In the genomic region with DNA sequence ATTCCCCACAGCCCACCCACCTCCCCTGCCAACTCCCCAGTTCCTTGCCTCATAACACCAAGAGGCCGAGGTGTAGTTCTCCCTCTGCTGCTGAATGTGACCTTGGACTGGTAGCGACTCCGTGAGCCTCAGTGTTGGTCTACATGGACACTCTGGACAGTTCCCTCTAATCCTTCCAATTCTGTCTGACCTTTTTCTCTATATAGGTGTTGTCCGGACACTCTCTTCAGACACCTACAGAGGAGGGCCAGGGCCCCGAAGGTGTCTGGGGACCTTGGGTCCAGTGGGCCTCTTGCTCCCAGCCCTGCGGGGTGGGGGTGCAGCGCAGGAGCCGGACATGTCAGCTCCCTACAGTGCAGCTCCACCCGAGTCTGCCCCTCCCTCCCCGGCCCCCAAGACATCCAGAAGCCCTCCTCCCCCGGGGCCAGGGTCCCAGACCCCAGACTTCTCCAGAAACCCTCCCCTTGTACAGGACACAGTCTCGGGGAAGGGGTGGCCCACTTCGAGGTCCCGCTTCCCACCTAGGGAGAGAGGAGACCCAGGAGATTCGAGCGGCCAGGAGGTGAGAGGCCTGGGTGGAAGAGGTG, we compare ENCODE assay signal across 12 cellular contexts. TPM values are rescaled to one million over a fixed set of nuclear protein-coding genes. Genes with fewer than 3 reads are reported as not detected.
DNase-seq lines count a peak whose midpoint lies in the region; ATAC-seq and TF ChIP-seq lines count a peak whose summit lies in the region.
"Had no signal": no experiment of that assay in that cellular context is flagged by ENCODE, and none has a peak within 500 bp of the region (broad histone marks: within the 10 kb centered on the region; RNA-seq: fewer than 3 reads in every experiment).

No MANE protein-coding gene starts in this region.

- H3K27me3 Mint-ChIP-seq in activated CD8-positive, alpha-beta T cell treated with anti-CD3 and anti-CD28 coated beads, Interleukin-2, amount 10 ng/mL, durations not matched to agents 7 days and 5 days (ENCODE audit: low read depth) = peaks cover 17% of the 10 kb centered on the region
- peaks cover 16% of the 10 kb centered on the region for H3K27me3 Mint-ChIP-seq in activated CD8-positive, alpha-beta T cell treated with anti-CD3 and anti-CD28 coated beads for 36 hours
- no peaks in the 10 kb centered on the region for H3K27me3 Mint-ChIP-seq in dendritic cell treated with granulocyte-macrophage colony-stimulating factor and Interleukin-4, amounts not matched to agents 40 ng/mL and 50 ng/mL, for 4 days
- peaks cover 6 to 13% (median 8%) of the 10 kb centered on the region in 5 donors for H3K27me3 Mint-ChIP-seq in naive thymus-derived CD4-positive, alpha-beta T cell
- H3K27me3 Mint-ChIP-seq: central memory CD8-positive, alpha-beta T cell had no signal

- DNase-seq in activated CD8-positive, alpha-beta T cell treated with anti-CD3 and anti-CD28 coated beads, Interleukin-2, amount 10 ng/mL, durations not matched to agents 7 days and 5 days = no peak
- no peak for DNase-seq in activated CD8-positive, alpha-beta T cell treated with anti-CD3 and anti-CD28 coated beads for 36 hours
- no peak for DNase-seq in naive thymus-derived CD4-positive, alpha-beta T cell
- DNase-seq in transverse colon (peak; percentile 9), NCI-H2171 treated with DMSO at 0.1 percent for 48 hours (lab: John Stamatoyannopoulos, UW) (no peak), Kasumi-1 (lab: John Stamatoyannopoulos, UW) (no peak)
- DNase-seq: NCI-H2227 treated with DMSO at 0.1 percent for 48 hours, SHP77 treated with DMSO at 0.1 percent for 48 hours had no signal

- ATAC-seq in activated CD8-positive, alpha-beta T cell treated with anti-CD3 and anti-CD28 coated beads, Interleukin-2, amount 10 ng/mL, durations not matched to agents 7 days and 5 days = no peak
- ATAC-seq in activated CD8-positive, alpha-beta T cell treated with anti-CD3 and anti-CD28 coated beads for 36 hours = no peak
- peak; percentile 12 for ATAC-seq in naive thymus-derived CD4-positive, alpha-beta T cell
- ATAC-seq in GM21619 (IDR thresholded peaks at IDR 0.05; ENCODE audit: unreplicated experiment) = no peak

- intact Hi-C loops in activated CD8-positive, alpha-beta T cell treated with anti-CD3 and anti-CD28 coated beads for 36 hours (cut with micrococcal nuclease) = no loop called here
- intact Hi-C loops in dendritic cell treated with granulocyte-macrophage colony-stimulating factor and Interleukin-4, amounts not matched to agents 40 ng/mL and 50 ng/mL, for 4 days (cut with micrococcal nuclease) = loop anchor here (1.0 to 5.0 kb wide), 2 partner anchors 9 to 90 kb away; no protein-coding TSS in a partner anchor
- intact Hi-C loops in naive thymus-derived CD4-positive, alpha-beta T cell (cut with micrococcal nuclease) = no loop called here
- intact Hi-C loops in transverse colon (cut with DNase I; ENCODE audit: low total_unique reads) = no loop called here

- H3K27ac Mint-ChIP-seq in activated CD8-positive, alpha-beta T cell treated with anti-CD3 and anti-CD28 coated beads, Interleukin-2, amount 10 ng/mL, durations not matched to agents 7 days and 5 days = peak overlapping the region; percentile 25
- no peak overlapping the region for H3K27ac Mint-ChIP-seq in activated CD8-positive, alpha-beta T cell treated with anti-CD3 and anti-CD28 coated beads for 36 hours
- H3K27ac Mint-ChIP-seq in dendritic cell treated with granulocyte-macrophage colony-stimulating factor and Interleukin-4, amounts not matched to agents 40 ng/mL and 50 ng/mL, for 4 days = peak overlapping the region; percentile 99
- peak overlapping the region in 1 of 9 donors; percentile 33 for H3K27ac Mint-ChIP-seq in naive thymus-derived CD4-positive, alpha-beta T cell

- no peaks in the 10 kb centered on the region for H3K9me3 ChIP-seq in naive thymus-derived CD4-positive, alpha-beta T cell (ENCODE audit: control insufficient read depth in 2 of 3, low read length in 3 of 3)
- no peaks in the 10 kb centered on the region for H3K9me3 ChIP-seq in transverse colon

- 81% methylated on average over 15 of the region's 16 CpGs; no CpG with 5 or more reads in 1 of the 2 donors for WGBS in transverse colon (ENCODE audit: low coverage in 1 of 2), 2 donors

- in situ Hi-C loops in transverse colon (cut with MboI; ENCODE audit: low pct_ligation_motif_present in 1 of 4, low pct_unique_long_range_greater_than_20kb in 1 of 4, low sequenced_read_pairs in 3 of 4) = no loop called here

- no peaks in the 10 kb centered on the region for H3K9me3 Mint-ChIP-seq in activated CD8-positive, alpha-beta T cell treated with anti-CD3 and anti-CD28 coated beads, Interleukin-2, amount 10 ng/mL, durations not matched to agents 7 days and 5 days (ENCODE audit: insufficient read depth)
- H3K9me3 Mint-ChIP-seq in activated CD8-positive, alpha-beta T cell treated with anti-CD3 and anti-CD28 coated beads for 36 hours = no peaks in the 10 kb centered on the region
- H3K9me3 Mint-ChIP-seq in dendritic cell treated with granulocyte-macrophage colony-stimulating factor and Interleukin-4, amounts not matched to agents 40 ng/mL and 50 ng/mL, for 4 days = no peaks in the 10 kb centered on the region
- H3K9me3 Mint-ChIP-seq in naive thymus-derived CD4-positive, alpha-beta T cell = peaks cover 0 to 2% (median 0%) of the 10 kb centered on the region in 11 donors
- H3K9me3 Mint-ChIP-seq: central memory CD8-positive, alpha-beta T cell had no signal

- CTCF ChIA-PET in activated CD8-positive, alpha-beta T cell treated with anti-CD3 and anti-CD28 coated beads, Interleukin-2, amount 10 ng/mL, durations not matched to agents 7 days and 5 days (lab: Charles Lee) = interaction anchor here (2.7 kb wide), 1 partner anchor 297 kb away, joined by 7 read pairs; no protein-coding TSS in a partner anchor
- CTCF ChIA-PET in activated CD8-positive, alpha-beta T cell treated with anti-CD3 and anti-CD28 coated beads for 36 hours (lab: Charles Lee) = interaction anchor here (4.9 kb wide), 1 partner anchor 8 kb away, joined by 45 read pairs; no protein-coding TSS in a partner anchor
- CTCF ChIA-PET in naive thymus-derived CD4-positive, alpha-beta T cell (lab: Charles Lee) = no interaction called here

- H3K4me3 ChIP-seq in naive thymus-derived CD4-positive, alpha-beta T cell (ENCODE audit: low read length) = no peak overlapping the region
- H3K4me3 ChIP-seq in transverse colon = no peak overlapping the region

- no peaks in the 10 kb centered on the region for H3K27me3 ChIP-seq in naive thymus-derived CD4-positive, alpha-beta T cell (ENCODE audit: control insufficient read depth in 2 of 2, insufficient read depth in 2 of 2, low read length in 2 of 2)
- peaks cover 3% of the 10 kb centered on the region for H3K27me3 ChIP-seq in transverse colon

- TF ChIP-seq EP300 in transverse colon (IDR thresholded peaks at IDR 0.05; ENCODE audit: low read depth) = no peak

- no peak for TF ChIP-seq CTCF in activated CD8-positive, alpha-beta T cell treated with anti-CD3 and anti-CD28 coated beads for 36 hours (IDR thresholded peaks at IDR 0.05)
- TF ChIP-seq CTCF in transverse colon (IDR thresholded peaks at IDR 0.05) = no peak

- H3K4me1 ChIP-seq in naive thymus-derived CD4-positive, alpha-beta T cell (ENCODE audit: control insufficient read depth in 2 of 2, insufficient read depth in 2 of 2, low read length in 2 of 2) = peaks cover 0 to 5% of the 10 kb centered on the region in 2 donors
- H3K4me1 ChIP-seq in transverse colon = peaks cover 6 to 45% (median 37%) of the 10 kb centered on the region in 4 donors

- no peaks in the 10 kb centered on the region for H3K36me3 Mint-ChIP-seq in activated CD8-positive, alpha-beta T cell treated with anti-CD3 and anti-CD28 coated beads, Interleukin-2, amount 10 ng/mL, durations not matched to agents 7 days and 5 days (ENCODE audit: low read depth)
- H3K36me3 Mint-ChIP-seq in activated CD8-positive, alpha-beta T cell treated with anti-CD3 and anti-CD28 coated beads for 36 hours (ENCODE audit: low read depth) = no peaks in the 10 kb centered on the region
- H3K36me3 Mint-ChIP-seq in dendritic cell treated with granulocyte-macrophage colony-stimulating factor and Interleukin-4, amounts not matched to agents 40 ng/mL and 50 ng/mL, for 4 days (ENCODE audit: low read depth) = peaks cover 82% of the 10 kb centered on the region
- peaks cover 0 to 6% (median 0%) of the 10 kb centered on the region in 5 donors for H3K36me3 Mint-ChIP-seq in naive thymus-derived CD4-positive, alpha-beta T cell

- H3K27ac ChIP-seq in naive thymus-derived CD4-positive, alpha-beta T cell (ENCODE audit: low read depth, low read length) = no peak overlapping the region
- H3K27ac ChIP-seq in transverse colon = peak overlapping the region; percentile 68 to 86 (median 84)

- H3K4me1 Mint-ChIP-seq in activated CD8-positive, alpha-beta T cell treated with anti-CD3 and anti-CD28 coated beads, Interleukin-2, amount 10 ng/mL, durations not matched to agents 7 days and 5 days (ENCODE audit: low read depth) = peaks cover 36% of the 10 kb centered on the region
- H3K4me1 Mint-ChIP-seq in activated CD8-positive, alpha-beta T cell treated with anti-CD3 and anti-CD28 coated beads for 36 hours (ENCODE audit: low read depth) = peaks cover 29% of the 10 kb centered on the region
- peaks cover 69% of the 10 kb centered on the region for H3K4me1 Mint-ChIP-seq in dendritic cell treated with granulocyte-macrophage colony-stimulating factor and Interleukin-4, amounts not matched to agents 40 ng/mL and 50 ng/mL, for 4 days (ENCODE audit: low read depth)
- peaks cover 6 to 32% (median 23%) of the 10 kb centered on the region in 7 donors for H3K4me1 Mint-ChIP-seq in naive thymus-derived CD4-positive, alpha-beta T cell

- no peak overlapping the region for H3K4me3 Mint-ChIP-seq in activated CD8-positive, alpha-beta T cell treated with anti-CD3 and anti-CD28 coated beads, Interleukin-2, amount 10 ng/mL, durations not matched to agents 7 days and 5 days
- H3K4me3 Mint-ChIP-seq in activated CD8-positive, alpha-beta T cell treated with anti-CD3 and anti-CD28 coated beads for 36 hours = no peak overlapping the region
- H3K4me3 Mint-ChIP-seq in dendritic cell treated with granulocyte-macrophage colony-stimulating factor and Interleukin-4, amounts not matched to agents 40 ng/mL and 50 ng/mL, for 4 days = peak overlapping the region; percentile 99
- H3K4me3 Mint-ChIP-seq in naive thymus-derived CD4-positive, alpha-beta T cell = peak overlapping the region in 2 of 10 donors; percentile 31 to 55
- H3K4me3 Mint-ChIP-seq: central memory CD8-positive, alpha-beta T cell had no signal

- peaks cover 0 to 5% (median 0%) of the 10 kb centered on the region in 3 experiments for H3K36me3 ChIP-seq in naive thymus-derived CD4-positive, alpha-beta T cell (ENCODE audit: control insufficient read depth in 2 of 3, insufficient read depth in 3 of 3, low read length in 3 of 3)
- no peaks in the 10 kb centered on the region for H3K36me3 ChIP-seq in transverse colon

- POLR2A ChIA-PET in activated CD8-positive, alpha-beta T cell treated with anti-CD3 and anti-CD28 coated beads, Interleukin-2, amount 10 ng/mL, durations not matched to agents 7 days and 5 days (lab: Charles Lee) = interaction anchor here (0.8 to 1.3 kb wide), 3 partner anchors 7 to 26 kb away, joined by 3 to 5 read pairs (median 4); no protein-coding TSS in a partner anchor
- POLR2A ChIA-PET in activated CD8-positive, alpha-beta T cell treated with anti-CD3 and anti-CD28 coated beads for 36 hours (lab: Charles Lee) = interaction anchor here (0.5 to 3.0 kb wide), 5 partner anchors 10 to 106 kb away, joined by 3 to 8 read pairs (median 3); a partner anchor contains a TSS
- POLR2A ChIA-PET in naive thymus-derived CD4-positive, alpha-beta T cell (lab: Charles Lee) = interaction anchor here (1.1 to 2.6 kb wide), 2 partner anchors 8 to 13 kb away, joined by 3 to 14 read pairs; no protein-coding TSS in a partner anchor

- no peak for TF ChIP-seq POLR2A in transverse colon (IDR thresholded peaks at IDR 0.05)

RNA-seq across cellular contexts. Expression of a gene that starts 3.6 kb away (rescaled TPM):
- not detected for total RNA-seq in activated CD8-positive, alpha-beta T cell treated with anti-CD3 and anti-CD28 coated beads, Interleukin-2, amount 10 ng/mL, durations not matched to agents 7 days and 5 days
- under 1 TPM; 0.11 to 0.20 TPM for total RNA-seq in activated CD8-positive, alpha-beta T cell treated with anti-CD3 and anti-CD28 coated beads for 36 hours
- 10 to 100 TPM in 1 of 5 experiments, 1 to 10 TPM in 1, under 1 TPM in 3; 0.49 to 27.7 (median 0.79) TPM for total RNA-seq in naive thymus-derived CD4-positive, alpha-beta T cell
- under 1 TPM; 0.14 to 0.25 TPM for polyA plus RNA-seq in naive thymus-derived CD4-positive, alpha-beta T cell
- total RNA-seq in transverse colon = 10 to 100 TPM in 3 of 4 donors, 1 to 10 TPM in 1; 7.2 to 26.2 (median 16.3) TPM

RNA-seq across cellular contexts. Expression of a gene that starts 26.6 kb away (rescaled TPM):
- total RNA-seq in activated CD8-positive, alpha-beta T cell treated with anti-CD3 and anti-CD28 coated beads, Interleukin-2, amount 10 ng/mL, durations not matched to agents 7 days and 5 days = 100 to 1,000 TPM; 249 to 261 TPM
- total RNA-seq in activated CD8-positive, alpha-beta T cell treated with anti-CD3 and anti-CD28 coated beads for 36 hours = 100 to 1,000 TPM; 207 TPM
- 1,000 to 10,000 TPM in 1 of 5 experiments, 100 to 1,000 TPM in 4; 302 to 1,400 (median 377) TPM for total RNA-seq in naive thymus-derived CD4-positive, alpha-beta T cell
- 100 to 1,000 TPM; 171 to 172 TPM for polyA plus RNA-seq in naive thymus-derived CD4-positive, alpha-beta T cell
- 100 to 1,000 TPM; 176 to 395 (median 269) TPM for total RNA-seq in transverse colon

RNA-seq across cellular contexts. Expression of a gene that starts 37.2 kb away (rescaled TPM):
- not detected for total RNA-seq in activated CD8-positive, alpha-beta T cell treated with anti-CD3 and anti-CD28 coated beads, Interleukin-2, amount 10 ng/mL, durations not matched to agents 7 days and 5 days
- total RNA-seq in activated CD8-positive, alpha-beta T cell treated with anti-CD3 and anti-CD28 coated beads for 36 hours = not detected
- total RNA-seq in naive thymus-derived CD4-positive, alpha-beta T cell = 1 to 10 TPM in 1 of 5 experiments, under 1 TPM in 1, not detected in 3; 0.44 to 2.5 TPM
- polyA plus RNA-seq in naive thymus-derived CD4-positive, alpha-beta T cell = under 1 TPM in 1 of 2 donors, not detected in 1; 0.76 TPM
- not detected for total RNA-seq in transverse colon
- total RNA-seq: HT1080 had no signal

RNA-seq across cellular contexts. Expression of a gene that starts 44.9 kb away (rescaled TPM):
- total RNA-seq in activated CD8-positive, alpha-beta T cell treated with anti-CD3 and anti-CD28 coated beads, Interleukin-2, amount 10 ng/mL, durations not matched to agents 7 days and 5 days = under 1 TPM; 0.71 to 0.78 TPM
- total RNA-seq in activated CD8-positive, alpha-beta T cell treated with anti-CD3 and anti-CD28 coated beads for 36 hours = under 1 TPM; 0.74 to 0.81 TPM
- total RNA-seq in naive thymus-derived CD4-positive, alpha-beta T cell = 1 to 10 TPM in 3 of 5 experiments, under 1 TPM in 2; 0.29 to 2.4 (median 1.4) TPM
- not detected for polyA plus RNA-seq in naive thymus-derived CD4-positive, alpha-beta T cell
- total RNA-seq in transverse colon = 1 to 10 TPM; 1.5 to 5.4 (median 3.3) TPM
